Comparison of ENCODE assay signal across 8 cellular contexts in the genomic region with DNA sequence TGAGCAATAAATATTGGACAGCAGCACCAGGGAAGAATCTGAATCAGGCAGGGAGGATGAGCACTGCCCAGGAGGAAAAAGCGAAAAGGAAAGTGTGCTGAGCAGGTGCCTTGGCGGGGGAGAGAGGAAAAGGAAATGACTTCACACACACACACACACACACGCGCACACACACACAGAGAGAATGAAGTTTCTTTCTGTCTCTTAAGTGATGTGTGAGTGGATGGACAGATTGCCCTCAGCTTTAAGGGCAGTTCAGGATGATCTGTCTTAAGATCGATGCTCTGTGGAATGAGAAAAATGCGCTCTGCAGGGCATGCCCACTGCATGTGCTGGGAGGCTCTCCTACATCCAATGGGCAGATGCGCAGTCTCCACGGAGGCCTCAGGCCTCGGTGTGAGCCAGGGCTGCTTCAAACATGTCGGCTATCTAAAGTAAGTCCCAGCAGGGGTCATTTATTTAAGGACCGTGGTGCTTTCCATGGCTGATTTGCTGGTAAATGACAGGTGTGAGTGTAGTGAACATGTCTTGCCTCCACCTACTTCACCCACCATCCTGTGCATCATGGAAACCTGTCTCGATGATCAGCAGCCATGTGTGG. TPM values are rescaled to one million over a fixed set of nuclear protein-coding genes. Genes with fewer than 3 reads are reported as not detected.
DNase-seq lines count a peak whose midpoint lies in the region; ATAC-seq and TF ChIP-seq lines count a peak whose summit lies in the region.

No MANE protein-coding gene starts in this region.

- peak; percentile 32 for ATAC-seq in HG03571 (IDR thresholded peaks at IDR 0.05; ENCODE audit: unreplicated experiment)
- peak; percentile 36 to 68 for ATAC-seq in naive thymus-derived CD8-positive, alpha-beta T cell

- DNase-seq in C1 segment of cervical spinal cord (lab: John Stamatoyannopoulos, UW) (peak in 13 of 14 donors; percentile 15 to 72 (median 56)), fibroblast of the aortic adventitia (ENCODE audit: low read depth) (peak; percentile 80), substantia nigra (lab: John Stamatoyannopoulos, UW) (peak in 31 of 49 donors; percentile 14 to 79 (median 52))
- peak; percentile 60 for DNase-seq in activated T-helper 1 cell treated with anti-CD3 and anti-CD28 coated beads, Interleukin-12 subunit alpha, Interleukin-12 subunit beta, Interleukin-2, Interleukin-4 antibody, amounts not matched to agents 30 ng/mL and 10 ng/mL and 1 ng/mL, durations not matched to agents 14 hours and 24 hours and 36 hours (ENCODE audit: low spot score)
- DNase-seq in naive thymus-derived CD8-positive, alpha-beta T cell, result peak; percentile 41 to 88 (median 70)

- H3K36me3 Mint-ChIP-seq in activated T-helper 1 cell treated with anti-CD3 and anti-CD28 coated beads, Interleukin-12 subunit alpha, Interleukin-12 subunit beta, Interleukin-2, Interleukin-4 antibody, amounts not matched to agents 30 ng/mL and 10 ng/mL and 1 ng/mL, durations not matched to agents 14 hours and 24 hours and 36 hours (ENCODE audit: low read depth), result peaks cover 9% of the 10 kb centered on the region
- H3K36me3 Mint-ChIP-seq in naive thymus-derived CD8-positive, alpha-beta T cell, result peaks cover 0 to 6% (median 2%) of the 10 kb centered on the region in 3 donors

- peak overlapping the region; percentile 88 for H3K4me3 ChIP-seq in fibroblast of the aortic adventitia (ENCODE audit: low read depth, low read length)

- H3K27me3 Mint-ChIP-seq in activated T-helper 1 cell treated with anti-CD3 and anti-CD28 coated beads, Interleukin-12 subunit alpha, Interleukin-12 subunit beta, Interleukin-2, Interleukin-4 antibody, amounts not matched to agents 30 ng/mL and 10 ng/mL and 1 ng/mL, durations not matched to agents 14 hours and 24 hours and 36 hours (ENCODE audit: insufficient read depth), result no peaks in the 10 kb centered on the region
- no peaks in the 10 kb centered on the region for H3K27me3 Mint-ChIP-seq in naive thymus-derived CD8-positive, alpha-beta T cell

- intact Hi-C loops in activated T-helper 1 cell treated with anti-CD3 and anti-CD28 coated beads, Interleukin-12 subunit alpha, Interleukin-12 subunit beta, Interleukin-2, Interleukin-4 antibody, amounts not matched to agents 30 ng/mL and 10 ng/mL and 1 ng/mL, durations not matched to agents 14 hours and 24 hours and 36 hours (cut with micrococcal nuclease), result loop anchor here (1.0 to 5.0 kb wide), 13 partner anchors 9 to 1290 kb away; partner anchors contain the start of genes ABI1, PDSS1, RAB18 and WAC

- H3K4me3 Mint-ChIP-seq in activated T-helper 1 cell treated with anti-CD3 and anti-CD28 coated beads, Interleukin-12 subunit alpha, Interleukin-12 subunit beta, Interleukin-2, Interleukin-4 antibody, amounts not matched to agents 30 ng/mL and 10 ng/mL and 1 ng/mL, durations not matched to agents 14 hours and 24 hours and 36 hours, result peak overlapping the region; percentile 89
- H3K4me3 Mint-ChIP-seq in naive thymus-derived CD8-positive, alpha-beta T cell, result peak overlapping the region; percentile 81 to 99 (median 98)

- H3K4me1 Mint-ChIP-seq in activated T-helper 1 cell treated with anti-CD3 and anti-CD28 coated beads, Interleukin-12 subunit alpha, Interleukin-12 subunit beta, Interleukin-2, Interleukin-4 antibody, amounts not matched to agents 30 ng/mL and 10 ng/mL and 1 ng/mL, durations not matched to agents 14 hours and 24 hours and 36 hours (ENCODE audit: low read depth), result peaks cover 29% of the 10 kb centered on the region
- peaks cover 19 to 39% (median 33%) of the 10 kb centered on the region in 4 donors for H3K4me1 Mint-ChIP-seq in naive thymus-derived CD8-positive, alpha-beta T cell

- POLR2A ChIA-PET in naive thymus-derived CD8-positive, alpha-beta T cell (lab: Charles Lee), result interaction anchor here (0.6 to 5.3 kb wide), 12 partner anchors 9 to 1289 kb away, joined by 3 to 66 read pairs (median 4); partner anchors contain the start of genes MASTL, RAB18 and YME1L1

- peak overlapping the region; percentile 96 for H3K27ac ChIP-seq in substantia nigra (ENCODE audit: low read depth, low read length, poor library complexity, severe bottlenecking)

- peak; percentile 86 for TF ChIP-seq POLR2A in GM19193 (IDR thresholded peaks at IDR 0.05; ENCODE audit: extremely low read depth, insufficient read depth, insufficient read length)

- peak overlapping the region; percentile 93 for H3K27ac Mint-ChIP-seq in activated T-helper 1 cell treated with anti-CD3 and anti-CD28 coated beads, Interleukin-12 subunit alpha, Interleukin-12 subunit beta, Interleukin-2, Interleukin-4 antibody, amounts not matched to agents 30 ng/mL and 10 ng/mL and 1 ng/mL, durations not matched to agents 14 hours and 24 hours and 36 hours
- peak overlapping the region; percentile 95 to 100 (median 99) for H3K27ac Mint-ChIP-seq in naive thymus-derived CD8-positive, alpha-beta T cell

- TF ChIP-seq CTCF in fibroblast of the aortic adventitia (IDR thresholded peaks at IDR 0.05; ENCODE audit: insufficient read depth, low read length), result no peak

- no peaks in the 10 kb centered on the region for H3K9me3 Mint-ChIP-seq in activated T-helper 1 cell treated with anti-CD3 and anti-CD28 coated beads, Interleukin-12 subunit alpha, Interleukin-12 subunit beta, Interleukin-2, Interleukin-4 antibody, amounts not matched to agents 30 ng/mL and 10 ng/mL and 1 ng/mL, durations not matched to agents 14 hours and 24 hours and 36 hours
- H3K9me3 Mint-ChIP-seq in naive thymus-derived CD8-positive, alpha-beta T cell, result no peaks in the 10 kb centered on the region

TF ChIP-seq in PFSK-1, 5 proteins besides CTCF, POLR2A, EP300 and RAD21:
- TF ChIP-seq, protein P1, sequence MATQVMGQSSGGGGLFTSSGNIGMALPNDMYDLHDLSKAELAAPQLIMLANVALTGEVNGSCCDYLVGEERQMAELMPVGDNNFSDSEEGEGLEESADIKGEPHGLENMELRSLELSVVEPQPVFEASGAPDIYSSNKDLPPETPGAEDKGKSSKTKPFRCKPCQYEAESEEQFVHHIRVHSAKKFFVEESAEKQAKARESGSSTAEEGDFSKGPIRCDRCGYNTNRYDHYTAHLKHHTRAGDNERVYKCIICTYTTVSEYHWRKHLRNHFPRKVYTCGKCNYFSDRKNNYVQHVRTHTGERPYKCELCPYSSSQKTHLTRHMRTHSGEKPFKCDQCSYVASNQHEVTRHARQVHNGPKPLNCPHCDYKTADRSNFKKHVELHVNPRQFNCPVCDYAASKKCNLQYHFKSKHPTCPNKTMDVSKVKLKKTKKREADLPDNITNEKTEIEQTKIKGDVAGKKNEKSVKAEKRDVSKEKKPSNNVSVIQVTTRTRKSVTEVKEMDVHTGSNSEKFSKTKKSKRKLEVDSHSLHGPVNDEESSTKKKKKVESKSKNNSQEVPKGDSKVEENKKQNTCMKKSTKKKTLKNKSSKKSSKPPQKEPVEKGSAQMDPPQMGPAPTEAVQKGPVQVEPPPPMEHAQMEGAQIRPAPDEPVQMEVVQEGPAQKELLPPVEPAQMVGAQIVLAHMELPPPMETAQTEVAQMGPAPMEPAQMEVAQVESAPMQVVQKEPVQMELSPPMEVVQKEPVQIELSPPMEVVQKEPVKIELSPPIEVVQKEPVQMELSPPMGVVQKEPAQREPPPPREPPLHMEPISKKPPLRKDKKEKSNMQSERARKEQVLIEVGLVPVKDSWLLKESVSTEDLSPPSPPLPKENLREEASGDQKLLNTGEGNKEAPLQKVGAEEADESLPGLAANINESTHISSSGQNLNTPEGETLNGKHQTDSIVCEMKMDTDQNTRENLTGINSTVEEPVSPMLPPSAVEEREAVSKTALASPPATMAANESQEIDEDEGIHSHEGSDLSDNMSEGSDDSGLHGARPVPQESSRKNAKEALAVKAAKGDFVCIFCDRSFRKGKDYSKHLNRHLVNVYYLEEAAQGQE (IDR thresholded peaks at IDR 0.05; ENCODE audit: insufficient read depth in 1 of 2, low read depth in 2 of 2, low read length in 2 of 2), result 0 out of 4 replicates have a peak, but pooled peaks of 1 of the 2 experiments have one; percentile 29
- peak; percentile 54; the same call in 1 of the 2 replicates for TF ChIP-seq POLR2AphosphoS5 (IDR thresholded peaks at IDR 0.05; ENCODE audit: low read depth, low read length)
- no peak for TF ChIP-seq SIN3A (IDR thresholded peaks at IDR 0.05; ENCODE audit: borderline replicate concordance, insufficient read depth, low read length)
TF ChIP-seq in PFSK-1: peak in this region for 2.

RNA-seq across cellular contexts. Expression of gene ACBD5, which starts 2.5 kb away (rescaled TPM):
- 9.0 TPM for polyA plus RNA-seq in PFSK-1 (2012; ENCODE audit: insufficient read length, low read depth)
- 20.0 and 22.0 TPM in 2 replicates for total RNA-seq in activated T-helper 1 cell treated with anti-CD3 and anti-CD28 coated beads, Interleukin-12 subunit alpha, Interleukin-12 subunit beta, Interleukin-2, Interleukin-4 antibody, amounts not matched to agents 30 ng/mL and 10 ng/mL and 1 ng/mL, durations not matched to agents 14 hours and 24 hours and 36 hours
- total RNA-seq in fibroblast of the aortic adventitia (ENCODE audit: low replicate concordance), result 26.8 and 58.4 TPM in 2 replicates
- 10 to 100 TPM; 22.9 to 23.6 TPM for total RNA-seq in naive thymus-derived CD8-positive, alpha-beta T cell
- polyA plus RNA-seq in naive thymus-derived CD8-positive, alpha-beta T cell, result 10 to 100 TPM in 1 of 3 donors, 1 to 10 TPM in 2; 7.4 to 12.1 (median 8.3) TPM

Comparison
In these comparisons a context has a peak if more than half of its experiments do, and no peak if none do; other contexts are left out.
1. Peak in every context shown above with its lines: DNase-seq, ATAC-seq, H3K4me3 ChIP-seq and H3K27ac ChIP-seq.